Comparison of ENCODE assay signal across 8 cellular contexts in the genomic region with DNA sequence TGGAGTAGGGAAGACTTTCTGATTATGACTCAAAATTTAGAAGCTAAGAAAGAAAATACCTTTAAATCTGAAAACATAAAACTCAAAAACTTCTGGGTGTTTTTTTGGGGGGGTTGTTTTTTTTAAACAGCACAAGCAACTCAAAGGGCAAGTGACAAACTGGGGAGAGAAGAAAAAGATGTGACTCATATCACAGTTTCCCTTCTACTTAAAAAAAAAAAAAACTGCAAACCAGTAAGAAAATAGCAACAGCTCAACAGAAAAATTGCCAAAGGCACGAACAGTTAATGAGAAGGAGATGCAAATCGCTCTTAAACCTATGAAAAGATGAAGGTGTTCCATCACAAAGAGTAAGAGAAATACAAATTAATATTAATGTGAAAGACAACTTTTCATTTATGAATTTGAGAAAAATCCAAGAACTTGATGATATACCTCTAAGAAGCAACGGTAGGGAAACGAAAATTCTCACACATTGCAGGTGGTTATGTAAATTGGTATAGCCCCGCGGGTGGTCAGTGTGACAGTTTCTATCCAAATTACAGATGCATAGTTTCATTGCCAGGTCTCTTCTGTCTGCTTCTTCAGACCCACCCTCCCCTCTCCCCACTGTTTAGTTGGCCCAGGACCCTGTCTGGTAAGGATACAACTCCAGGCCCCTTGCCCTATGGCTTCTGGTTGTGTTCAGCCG. TPM values are rescaled to one million over a fixed set of nuclear protein-coding genes. Genes with fewer than 3 reads are reported as not detected.
A peak's percentile ranks its signal among the peaks of the same experiment; 100 is the strongest.
DNase-seq lines count a peak whose midpoint lies in the region; ATAC-seq and TF ChIP-seq lines count a peak whose summit lies in the region.

No MANE protein-coding gene starts in this region.

- H3K27me3 ChIP-seq in psoas muscle (ENCODE audit: insufficient read depth in 3 of 3, low read length in 2 of 3), result no peaks in the 10 kb centered on the region

- no peak overlapping the region for H3K4me3 ChIP-seq in NB4 (ENCODE audit: low read depth, low read length)
- H3K4me3 ChIP-seq in psoas muscle, result no peak overlapping the region

- DNase-seq in NB4 (ENCODE audit: low read depth), result peak; percentile 26
- no peak for DNase-seq in omental fat pad (ENCODE audit: low spot score)
- DNase-seq in NCI-H774 (lab: John Stamatoyannopoulos, UW), result no peak
- no peak for DNase-seq in psoas muscle
- DNase-seq in KG1 (lab: John Stamatoyannopoulos, UW), result no peak
- no peak for DNase-seq in stimulated activated naive CD4-positive, alpha-beta T cell (lab: John Stamatoyannopoulos, UW)

- H3K36me3 ChIP-seq in psoas muscle (ENCODE audit: insufficient read depth in 1 of 2, low read depth in 1 of 2), result peaks cover 0 to 7% of the 10 kb centered on the region in 2 donors

- no peak for TF ChIP-seq CTCF in NB4 (IDR thresholded peaks at IDR 0.05; ENCODE audit: low read depth, low read length)
- TF ChIP-seq CTCF in omental fat pad (IDR thresholded peaks at IDR 0.05), result no peak
- no peak for TF ChIP-seq CTCF in psoas muscle (IDR thresholded peaks at IDR 0.05)

- no peak for TF ChIP-seq POLR2A in NB4 (IDR thresholded peaks at IDR 0.05; ENCODE audit: extremely low read depth, insufficient read length)

- no peaks in the 10 kb centered on the region for H3K9me3 ChIP-seq in psoas muscle

- intact Hi-C loops in psoas muscle (cut with DNase I), result no loop called here

- ATAC-seq in GM18909 (IDR thresholded peaks at IDR 0.05; ENCODE audit: poor library complexity, unreplicated experiment) (peak; percentile 77), HG02642 (IDR thresholded peaks at IDR 0.05; ENCODE audit: poor library complexity, unreplicated experiment) (peak; percentile 75), omental fat pad (ENCODE audit: low FRiP score) (peak; percentile 16), psoas muscle (no peak)

- peaks cover 8% of the 10 kb centered on the region for H3K4me1 ChIP-seq in psoas muscle

- no peak overlapping the region for H3K27ac ChIP-seq in psoas muscle

- 68 to 88% (median 84%) methylated on average over 7 of the region's 7 CpGs for WGBS in psoas muscle, 3 donors

RNA-seq across cellular contexts. Expression of a gene that starts 9.0 kb away (rescaled TPM):
- total RNA-seq in omental fat pad (10 to 100 TPM; 13.5 to 32.9 (median 26.2) TPM), psoas muscle (10 to 100 TPM in 1 of 4 donors, 1 to 10 TPM in 3; 3.3 to 10.0 (median 6.2) TPM)
- 1 to 10 TPM; 3.5 to 4.2 (median 3.8) TPM for polyA plus RNA-seq in psoas muscle

RNA-seq across cellular contexts. Expression of a gene that starts 27.5 kb away (rescaled TPM):
- total RNA-seq in omental fat pad (10 to 100 TPM; 33.5 to 58.3 (median 39.1) TPM), psoas muscle (1 to 10 TPM; 4.4 to 8.1 (median 6.6) TPM)
- polyA plus RNA-seq in psoas muscle, result 1 to 10 TPM; 5.6 to 9.3 (median 8.5) TPM

Comparison
In these comparisons a context has a peak if more than half of its experiments do, and no peak if none do; other contexts are left out.
1. ATAC-seq: peak in GM18909 (single experiment), HG02642 (single experiment) and omental fat pad (single experiment); none in psoas muscle (0 of 4).